ENCODE assay signal across 20 cellular contexts in the genomic region with DNA sequence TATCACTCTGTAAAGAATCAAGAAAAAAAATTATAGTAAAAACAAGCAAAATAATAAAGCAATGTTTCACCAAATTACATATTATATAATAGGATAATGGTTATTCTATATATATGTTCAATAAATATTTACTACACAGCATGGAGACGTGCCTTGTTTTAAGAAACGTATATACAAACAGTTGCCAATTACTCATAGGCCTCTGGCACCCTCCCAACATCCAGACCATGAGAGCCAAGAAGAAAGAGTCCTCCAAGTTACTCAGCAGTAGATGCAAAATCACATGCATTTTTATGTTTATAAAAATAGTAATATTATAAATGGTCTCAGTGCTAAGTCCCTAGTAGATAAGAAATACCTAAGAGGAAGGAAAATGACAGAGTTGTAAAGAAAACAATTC.
DNase-seq lines count a peak whose midpoint lies in the region; FAIRE-seq and TF ChIP-seq lines count a peak whose summit lies in the region.
"Had no signal": no experiment of that assay in that cellular context is flagged by ENCODE, and none has a peak within 500 bp of the region (broad histone marks: within the 10 kb centered on the region; RNA-seq: fewer than 3 reads in every experiment).

No MANE protein-coding gene starts in this region.

- H3K27me3 ChIP-seq in brain microvascular endothelial cell (replicated peaks) (no peaks in the 10 kb centered on the region), right atrium auricular region (no peaks in the 10 kb centered on the region)

- no peak for FAIRE-seq in H54 (lab: Jason Lieb, UNC)
- FAIRE-seq: A549, GM19239 had no signal

- H3K4me3 ChIP-seq in LNCaP clone FGC (ENCODE audit: low read depth, low read length) (no peak overlapping the region), brain microvascular endothelial cell (ENCODE audit: low read depth, low read length) (no peak overlapping the region), fibroblast of villous mesenchyme (ENCODE audit: low read depth, low read length) (no peak overlapping the region), right atrium auricular region (no peak overlapping the region)
- H3K4me3 ChIP-seq: A549, psoas muscle had no signal

- H3K27ac ChIP-seq in brain microvascular endothelial cell = peak overlapping the region; percentile 29
- no peak overlapping the region for H3K27ac ChIP-seq in right atrium auricular region
- H3K27ac ChIP-seq: A549, psoas muscle had no signal

- H3K36me3 ChIP-seq in brain microvascular endothelial cell (replicated peaks) (peaks cover 27% of the 10 kb centered on the region), right atrium auricular region (peaks cover 47% of the 10 kb centered on the region)

- H3K4me1 ChIP-seq in right atrium auricular region = peaks cover 0 to 23% of the 10 kb centered on the region in 2 donors

- no peak for TF ChIP-seq POLR2A in H54 (IDR thresholded peaks at IDR 0.05; ENCODE audit: low read depth, low read length)

- TF ChIP-seq CTCF in LNCaP clone FGC (IDR thresholded peaks at IDR 0.05; ENCODE audit: control insufficient read depth, extremely low read depth, insufficient read depth) (no peak), brain microvascular endothelial cell (IDR thresholded peaks at IDR 0.05; ENCODE audit: low read depth, low read length, missing control alignments) (no peak), fibroblast of villous mesenchyme (IDR thresholded peaks at IDR 0.05; ENCODE audit: insufficient read depth, low read depth, low read length) (no peak), right atrium auricular region (IDR thresholded peaks at IDR 0.05) (no peak)

- in situ Hi-C loops in brain microvascular endothelial cell (cut with HindIII; ENCODE audit: low pct_ligation_motif_present, low sequenced_read_pairs) = no loop called here

- no peaks in the 10 kb centered on the region for H3K9me3 ChIP-seq in right atrium auricular region
- H3K9me3 ChIP-seq: A549, psoas muscle had no signal

- DNase-seq in A172 (ENCODE audit: low spot score) (peak; percentile 23), LNCaP clone FGC (ENCODE audit: low read depth) (peak; percentile 61), brain microvascular endothelial cell (peak; percentile 91), fibroblast of villous mesenchyme (ENCODE audit: low read depth) (peak; percentile 71), cerebellar nuclear complex (lab: John Stamatoyannopoulos, UW) (no peak), H54 (ENCODE audit: insufficient read length, low spot score) (no peak), right atrium auricular region (ENCODE audit: low spot score) (no peak)
- DNase-seq in stimulated activated CD4-positive, alpha-beta T cell treated with anti-CD3 and anti-CD28 coated beads, Interleukin-4, amount 100 ng/mL, for 1 hour = no peak
- DNase-seq: activated CD4-positive, alpha-beta T cell treated with anti-CD3 and anti-CD28 coated beads for 1 hour; activated CD8-positive, alpha-beta memory T cell treated with anti-CD3 and anti-CD28 coated beads, Interleukin-2, amount 50 U/mL, for 4 hours; activated naive CD4-positive, alpha-beta T cell treated with anti-CD3 and anti-CD28 coated beads for 36 hours; GDM1; left ventricle myocardium superior; MV-4-11; naive B cell; NCI-H2081 treated with DMSO at 0.1 percent for 48 hours; NCI-H748 treated with DMSO at 0.1 percent for 48 hours; psoas muscle had no signal

Comparison
In these comparisons a context has a peak if more than half of its experiments do, and no peak if none do; other contexts are left out.
1. DNase-seq: peak in A172 (single experiment), LNCaP clone FGC (single experiment), brain microvascular endothelial cell (single experiment) and fibroblast of villous mesenchyme (single experiment); none in cerebellar nuclear complex (0 of 2), H54 (single experiment), right atrium auricular region (single experiment) and stimulated activated CD4-positive, alpha-beta T cell treated with anti-CD3 and anti-CD28 coated beads, Interleukin-4, amount 100 ng/mL, for 1 hour (single experiment).